In genomic region chr19:29586401-29586800, GRCh38 we compare ENCODE assay signal across 13 cellular contexts.
"Had no signal": no experiment of that assay in that cellular context is flagged by ENCODE, and none has a peak within 500 bp of the region (broad histone marks: within the 10 kb centered on the region; RNA-seq: fewer than 3 reads in every experiment).

No MANE protein-coding gene starts in this region.

- H3K4me3 Mint-ChIP-seq: activated CD8-positive, alpha-beta T cell treated with anti-CD3 and anti-CD28 coated beads, Interleukin-2, amount 10 ng/mL, durations not matched to agents 7 days and 5 days; activated naive CD4-positive, alpha-beta T cell treated with anti-CD3 and anti-CD28 coated beads, Interleukin-2, amount 10 ng/mL, durations not matched to agents 7 days and 5 days had no signal

- H3K27ac Mint-ChIP-seq: stimulated activated naive CD8-positive, alpha-beta T cell treated with anti-CD3 and anti-CD28 coated beads, Interleukin-15, amount 100 ng/mL, for 72 hours had no signal

- H3K36me3 Mint-ChIP-seq: activated naive CD4-positive, alpha-beta T cell treated with anti-CD3 and anti-CD28 coated beads, Interleukin-2, amount 10 ng/mL, durations not matched to agents 7 days and 5 days had no signal

- H3K27ac ChIP-seq: cardiac muscle cell, esophagus muscularis mucosa, prostate gland, upper lobe of left lung had no signal

- ATAC-seq: activated CD8-positive, alpha-beta T cell treated with anti-CD3 and anti-CD28 coated beads, Interleukin-2, amount 10 ng/mL, durations not matched to agents 7 days and 5 days; right cardiac atrium; stimulated activated naive CD8-positive, alpha-beta T cell treated with anti-CD3 and anti-CD28 coated beads, Interleukin-15, amount 100 ng/mL, for 72 hours had no signal

- H3K27me3 ChIP-seq: upper lobe of left lung had no signal

- H3K4me3 ChIP-seq: cardiac muscle cell, esophagus muscularis mucosa, prostate gland, upper lobe of left lung had no signal

- H3K36me3 ChIP-seq: cardiac muscle cell, esophagus muscularis mucosa, prostate gland, upper lobe of left lung had no signal

- H3K9me3 ChIP-seq: prostate gland, upper lobe of left lung had no signal

- H3K4me1 ChIP-seq: esophagus muscularis mucosa, prostate gland, upper lobe of left lung had no signal

- DNase-seq: activated CD4-positive, CD25-positive, alpha-beta regulatory T cell; activated CD8-positive, alpha-beta T cell treated with anti-CD3 and anti-CD28 coated beads, Interleukin-2, amount 10 ng/mL, durations not matched to agents 7 days and 5 days; activated naive CD4-positive, alpha-beta T cell treated with anti-CD3 and anti-CD28 coated beads, Interleukin-2, amount 10 ng/mL, durations not matched to agents 7 days and 5 days; glutamatergic neuron; hypothalamus; mesendoderm; right cardiac atrium; small intestine; stimulated activated naive CD8-positive, alpha-beta T cell treated with anti-CD3 and anti-CD28 coated beads, Interleukin-15, amount 100 ng/mL, for 72 hours had no signal
